In the genomic region with DNA sequence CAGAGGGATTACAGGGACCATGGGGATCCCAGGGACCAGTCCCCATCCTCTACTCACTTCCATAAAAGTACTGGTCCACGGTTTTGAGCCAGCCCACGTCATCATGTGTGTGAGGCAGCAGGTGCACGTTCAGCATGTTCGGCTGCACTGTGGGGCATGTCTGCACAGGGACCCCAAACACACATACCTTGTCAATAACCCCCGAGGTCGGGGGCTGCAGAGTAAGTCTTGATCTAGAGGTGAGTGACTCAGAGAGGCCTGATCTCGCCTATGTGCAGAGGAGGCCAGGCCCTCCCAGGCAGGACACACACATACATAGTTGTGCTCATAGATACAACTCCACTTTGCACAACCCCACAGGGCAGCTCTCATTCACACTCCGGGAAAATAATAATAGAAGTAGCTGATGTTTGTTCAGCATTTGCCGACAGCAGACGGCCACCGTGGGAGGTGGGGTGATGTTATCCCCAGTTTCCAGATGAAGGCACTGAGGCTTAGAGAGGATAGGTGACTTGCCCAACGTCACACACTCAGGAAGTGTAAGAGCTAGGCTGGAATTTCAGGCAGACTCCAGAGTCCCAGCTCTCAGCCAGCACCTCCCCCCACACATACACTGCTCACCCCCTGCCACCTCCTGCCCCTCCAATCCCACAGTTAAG, we compare ENCODE assay signal across 9 cellular contexts. TPM values are rescaled to one million over a fixed set of nuclear protein-coding genes. Genes with fewer than 3 reads are reported as not detected.
DNase-seq lines count a peak whose midpoint lies in the region; ATAC-seq and TF ChIP-seq lines count a peak whose summit lies in the region.
"Had no signal": no experiment of that assay in that cellular context is flagged by ENCODE, and none has a peak within 500 bp of the region (broad histone marks: within the 10 kb centered on the region; RNA-seq: fewer than 3 reads in every experiment).

No MANE protein-coding gene starts in this region.

- POLR2A ChIA-PET in Panc1 (lab: Charles Lee), result no interaction called here

- DNase-seq in Panc1 (ENCODE audit: low read depth, low spot score), result no peak
- DNase-seq in endodermal cell, result no peak
- no peak for DNase-seq in ovary
- DNase-seq in NCI-H2081 (lab: John Stamatoyannopoulos, UW), result no peak
- DNase-seq in NCI-H774 (lab: John Stamatoyannopoulos, UW), result no peak
- no peak for DNase-seq in SKM-1 treated with dmso at 0.1 percent for 144 hours (lab: John Stamatoyannopoulos, UW; ENCODE audit: unreplicated experiment)

- no peaks in the 10 kb centered on the region for H3K9me3 Mint-ChIP-seq in endodermal cell

- peaks cover 23% of the 10 kb centered on the region for H3K36me3 Mint-ChIP-seq in endodermal cell (ENCODE audit: low read depth)

- CTCF ChIA-PET in Panc1 (lab: Charles Lee), result no interaction called here

- H3K4me1 ChIP-seq in Panc1 (ENCODE audit: control insufficient read depth, insufficient read depth, low read length) (peaks cover 3% of the 10 kb centered on the region), endodermal cell (ENCODE audit: control insufficient read depth, insufficient read depth, low read length) (no peaks in the 10 kb centered on the region), ovary (ENCODE audit: insufficient read depth) (peaks cover 12% of the 10 kb centered on the region)

- 84% methylated on average over 11 of the region's 12 CpGs; no CpG with 5 or more reads in 1 of the 2 experiments for WGBS in endodermal cell (ENCODE audit: insufficient coverage in 1 of 2, insufficient read length in 1 of 2), 2 experiments
- WGBS in ovary, 3 donors, result 51 to 65% (median 52%) methylated on average over 12 of the region's 12 CpGs

- in situ Hi-C loops in Panc1 (cut with HindIII; ENCODE audit: low pct_unique_long_range_greater_than_20kb, low sequenced_read_pairs), result no loop called here

- H3K4me3 ChIP-seq in GM08714 (ENCODE audit: low read length) (peak overlapping the region; percentile 82), Panc1 (ENCODE audit: low read depth in 2 of 2, low read length in 2 of 2) (peak overlapping the region; percentile 82 to 84), endodermal cell (ENCODE audit: low read length) (peak overlapping the region; percentile 91), ovary (peak overlapping the region; percentile 84)

- intact Hi-C loops in Panc1 (cut with micrococcal nuclease; ENCODE audit: unreplicated experiment), result no loop called here
- intact Hi-C loops in ovary (cut with DNase I), result loop anchor here in 1 of 4 donors (10.0 kb wide), 1 partner anchor 101 kb away; no protein-coding TSS in a partner anchor

- H3K4me1 Mint-ChIP-seq in endodermal cell, result peaks cover 22% of the 10 kb centered on the region

- TF ChIP-seq CTCF in Panc1 (IDR thresholded peaks at IDR 0.05), result no peak
- no peak for TF ChIP-seq CTCF in endodermal cell (conservative IDR thresholded peaks at IDR 0.05)
- no peak for TF ChIP-seq CTCF in ovary (IDR thresholded peaks at IDR 0.05)

- peak overlapping the region; percentile 76 for H3K9ac ChIP-seq in endodermal cell (ENCODE audit: extremely low read depth, low read length, poor library complexity, severe bottlenecking)

- H3K27ac ChIP-seq in Panc1 (ENCODE audit: low read length) (peak overlapping the region; percentile 79), endodermal cell (ENCODE audit: low read depth, low read length) (no peak overlapping the region), ovary (no peak overlapping the region)

- peak overlapping the region; percentile 71 for H3K27ac Mint-ChIP-seq in endodermal cell

- H3K27me3 Mint-ChIP-seq in endodermal cell (ENCODE audit: insufficient read depth), result no peaks in the 10 kb centered on the region

- TF ChIP-seq EP300 in ovary (IDR thresholded peaks at IDR 0.05), result no peak

- TF ChIP-seq POLR2A in ovary (IDR thresholded peaks at IDR 0.05), result no peak

- BruUV-seq in Panc1 (replicated peaks; lab: Mats Ljungman, UMichigan), result no TSS peak

- peak overlapping the region; percentile 96 for H3K4me3 Mint-ChIP-seq in endodermal cell

- no peaks in the 10 kb centered on the region for H3K27me3 ChIP-seq in Panc1 (ENCODE audit: control insufficient read depth, insufficient read depth, low read length)
- H3K27me3 ChIP-seq in endodermal cell (ENCODE audit: control insufficient read depth, insufficient read depth, low read length, poor library complexity, severe bottlenecking), result no peaks in the 10 kb centered on the region
- H3K27me3 ChIP-seq in ovary, result no peaks in the 10 kb centered on the region

- H3K36me3 ChIP-seq in Panc1 (ENCODE audit: control insufficient read depth, insufficient read depth, low read length) (peaks cover 3% of the 10 kb centered on the region; the same call in 1 of the 2 replicates), endodermal cell (ENCODE audit: control insufficient read depth, insufficient read depth, low read length) (peaks cover 38% of the 10 kb centered on the region), ovary (no peaks in the 10 kb centered on the region)

- no peak for ATAC-seq in Panc1
- ATAC-seq in GM18520 (IDR thresholded peaks at IDR 0.05; ENCODE audit: unreplicated experiment), result no peak

- H3K9me3 ChIP-seq in Panc1 (ENCODE audit: control insufficient read depth, insufficient read depth, low read depth, low read length), result no peaks in the 10 kb centered on the region
- H3K9me3 ChIP-seq in endodermal cell (ENCODE audit: control insufficient read depth, low read length), result no peaks in the 10 kb centered on the region
- H3K9me3 ChIP-seq in ovary, result no peaks in the 10 kb centered on the region

RNA-seq across cellular contexts. Expression of gene MAN2B1, which starts 0.8 kb away (rescaled TPM):
- total RNA-seq in Panc1 (2021; ENCODE audit: unreplicated experiment), result 43.0 TPM
- polyA plus RNA-seq in Panc1 (2012; ENCODE audit: insufficient read length), result 28.9 TPM
- 100 to 1,000 TPM; 101 to 113 TPM for total RNA-seq in endodermal cell
- polyA plus RNA-seq in endodermal cell (2013, experiment 1 of 2), result 59.4 TPM
- polyA plus RNA-seq in endodermal cell (2013, experiment 2 of 2), result 50.9 TPM
- 10 to 100 TPM; 17.8 to 63.7 (median 49.8) TPM for total RNA-seq in ovary
- polyA plus RNA-seq in ovary, result 10 to 100 TPM; 23.5 to 35.0 TPM

RNA-seq across cellular contexts. Expression of gene WDR83, which starts 0.8 kb away (rescaled TPM):
- total RNA-seq in Panc1 (2021; ENCODE audit: unreplicated experiment), result 10.8 TPM
- polyA plus RNA-seq in Panc1 (2012; ENCODE audit: insufficient read length), result 28.4 TPM
- 10 to 100 TPM; 18.8 to 26.2 TPM for total RNA-seq in endodermal cell
- polyA plus RNA-seq in endodermal cell (2013, experiment 1 of 2), result 12.9 TPM
- polyA plus RNA-seq in endodermal cell (2013, experiment 2 of 2), result 16.6 TPM
- 10 to 100 TPM; 10.5 to 15.1 (median 11.9) TPM for total RNA-seq in ovary
- polyA plus RNA-seq in ovary, result 10 to 100 TPM in 1 of 2 donors, 1 to 10 TPM in 1; 2.8 to 16.3 TPM

RNA-seq across cellular contexts. Expression of gene DHPS, which starts 15.9 kb away (rescaled TPM):
- total RNA-seq in Panc1 (2021; ENCODE audit: unreplicated experiment), result 76.9 TPM
- polyA plus RNA-seq in Panc1 (2012; ENCODE audit: insufficient read length), result 105 TPM
- 10 to 100 TPM; 76.1 to 98.5 TPM for total RNA-seq in endodermal cell
- polyA plus RNA-seq in endodermal cell (2013, experiment 1 of 2), result 104 TPM
- 94.4 TPM for polyA plus RNA-seq in endodermal cell (2013, experiment 2 of 2)
- 100 to 1,000 TPM in 1 of 7 donors, 10 to 100 TPM in 6; 63.7 to 147 (median 89.7) TPM for total RNA-seq in ovary
- 10 to 100 TPM; 72.8 to 92.7 TPM for polyA plus RNA-seq in ovary

RNA-seq across cellular contexts. Expression of gene GNG14, which starts 22.0 kb away (rescaled TPM):
- total RNA-seq in Panc1 (2021; ENCODE audit: unreplicated experiment) (not detected), endodermal cell (not detected), ovary (not detected)
- not detected for polyA plus RNA-seq in Panc1 (2012; ENCODE audit: insufficient read length)
- not detected for polyA plus RNA-seq in endodermal cell (2013, experiment 1 of 2)
- not detected for polyA plus RNA-seq in endodermal cell (2013, experiment 2 of 2)
- polyA plus RNA-seq in ovary, result not detected
- total RNA-seq: T-helper 1 cell treated with Interleukin-12 subunit alpha and Interleukin-12 subunit beta and Interleukin-4 antibody, amounts not matched to agents 30 ng/mL and 1 ng/mL, for 36 hours had no signal

RNA-seq across cellular contexts. Expression of gene FBXW9, which starts 30.7 kb away (rescaled TPM):
- total RNA-seq in Panc1 (2021; ENCODE audit: unreplicated experiment) (12.4 TPM), endodermal cell (10 to 100 TPM; 12.6 to 14.7 TPM), ovary (10 to 100 TPM in 1 of 7 donors, 1 to 10 TPM in 6; 3.5 to 14.8 (median 5.2) TPM)
- 15.2 TPM for polyA plus RNA-seq in Panc1 (2012; ENCODE audit: insufficient read length)
- polyA plus RNA-seq in endodermal cell (2013, experiment 1 of 2), result 18.6 TPM
- polyA plus RNA-seq in endodermal cell (2013, experiment 2 of 2), result 20.8 TPM
- polyA plus RNA-seq in ovary, result 1 to 10 TPM in 1 of 2 donors, under 1 TPM in 1; 0.37 to 6.8 TPM
